In the genomic region with DNA sequence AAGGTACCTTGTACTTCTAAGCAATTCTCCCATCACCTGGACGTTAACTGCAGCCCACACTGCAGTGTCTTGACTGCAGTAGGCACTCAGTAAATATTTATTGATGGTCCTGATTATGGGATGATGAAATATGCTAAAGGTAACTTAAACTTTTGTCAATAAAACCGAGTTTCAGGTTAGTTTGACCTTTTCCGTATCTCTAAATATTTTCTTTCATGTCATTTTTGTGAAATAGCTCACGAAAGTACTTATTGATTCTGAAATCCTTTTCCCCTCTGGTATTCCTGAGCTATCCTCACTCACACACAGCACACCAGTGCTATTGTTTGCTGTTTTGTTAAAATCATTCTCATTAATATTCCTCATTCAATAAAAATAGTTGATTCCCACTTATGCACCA, we compare ENCODE assay signal across 1 cellular context.
A peak's percentile ranks its signal among the peaks of the same experiment; 100 is the strongest.
TF ChIP-seq lines count a peak whose summit lies in the region.

No MANE protein-coding gene starts in this region.

TF ChIP-seq in HepG2, 621 proteins besides CTCF, POLR2A, EP300 and RAD21 (continued from another document and continues in another):
- TF ChIP-seq, protein P1, sequence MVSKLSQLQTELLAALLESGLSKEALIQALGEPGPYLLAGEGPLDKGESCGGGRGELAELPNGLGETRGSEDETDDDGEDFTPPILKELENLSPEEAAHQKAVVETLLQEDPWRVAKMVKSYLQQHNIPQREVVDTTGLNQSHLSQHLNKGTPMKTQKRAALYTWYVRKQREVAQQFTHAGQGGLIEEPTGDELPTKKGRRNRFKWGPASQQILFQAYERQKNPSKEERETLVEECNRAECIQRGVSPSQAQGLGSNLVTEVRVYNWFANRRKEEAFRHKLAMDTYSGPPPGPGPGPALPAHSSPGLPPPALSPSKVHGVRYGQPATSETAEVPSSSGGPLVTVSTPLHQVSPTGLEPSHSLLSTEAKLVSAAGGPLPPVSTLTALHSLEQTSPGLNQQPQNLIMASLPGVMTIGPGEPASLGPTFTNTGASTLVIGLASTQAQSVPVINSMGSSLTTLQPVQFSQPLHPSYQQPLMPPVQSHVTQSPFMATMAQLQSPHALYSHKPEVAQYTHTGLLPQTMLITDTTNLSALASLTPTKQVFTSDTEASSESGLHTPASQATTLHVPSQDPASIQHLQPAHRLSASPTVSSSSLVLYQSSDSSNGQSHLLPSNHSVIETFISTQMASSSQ (IDR thresholded peaks at IDR 0.05; ENCODE audit: low read depth): peak; percentile 74
- TF ChIP-seq, protein P1 (CRISPR knock-in tag; IDR thresholded peaks at IDR 0.05; ENCODE audit: borderline replicate concordance): peak; percentile 82; the same call in 1 of the 2 replicates
- TF ChIP-seq ZNF333 (CRISPR knock-in tag; IDR thresholded peaks at IDR 0.05; ENCODE audit: borderline replicate concordance) (no peak), KDM5B (CRISPR knock-in tag; IDR thresholded peaks at IDR 0.05; ENCODE audit: borderline replicate concordance) (no peak), ZNF558 (CRISPR knock-in tag; IDR thresholded peaks at IDR 0.05; ENCODE audit: borderline replicate concordance) (no peak), SNAPC2 (CRISPR knock-in tag; IDR thresholded peaks at IDR 0.05) (0 out of 2 replicates have a peak, but pooled peaks have one; percentile 20), REPIN1 (CRISPR knock-in tag; IDR thresholded peaks at IDR 0.05; ENCODE audit: borderline replicate concordance, low read depth) (no peak), HNRNPH1 (optimal IDR thresholded peaks at IDR 0.05; ENCODE audit: low read depth, low read length) (no peak), CEBPB (IDR thresholded peaks at IDR 0.05; ENCODE audit: borderline replicate concordance, low read depth, low read length) (peak; percentile 88), CBX1 (IDR thresholded peaks at IDR 0.05; ENCODE audit: low read depth) (no peak), TFDP1 (CRISPR knock-in tag; IDR thresholded peaks at IDR 0.05; ENCODE audit: borderline replicate concordance) (no peak), HIC2 (CRISPR knock-in tag; IDR thresholded peaks at IDR 0.05; ENCODE audit: low read depth) (no peak), FOXA3 (CRISPR knock-in tag; IDR thresholded peaks at IDR 0.05) (peak; percentile 99), SRSF1 (optimal IDR thresholded peaks at IDR 0.05; ENCODE audit: low read depth, low read length) (no peak), ZNF264 (CRISPR knock-in tag; IDR thresholded peaks at IDR 0.05) (no peak), HMGA1 (CRISPR knock-in tag; conservative IDR thresholded peaks at IDR 0.05) (no peak), ZNF263 (CRISPR knock-in tag; IDR thresholded peaks at IDR 0.05) (no peak), CCDC6 (CRISPR knock-in tag; IDR thresholded peaks at IDR 0.05) (0 out of 2 replicates have a peak, but pooled peaks have one; percentile 58), ZNF124 (CRISPR knock-in tag; IDR thresholded peaks at IDR 0.05) (peak; percentile 85; the same call in 1 of the 2 replicates), RBM39 (IDR thresholded peaks at IDR 0.05; ENCODE audit: low read depth, low read length, poor library complexity, severe bottlenecking) (no peak), ZSCAN30 (CRISPR knock-in tag; IDR thresholded peaks at IDR 0.05) (0 out of 2 replicates have a peak, but pooled peaks have one; percentile 38), ELF1 (CRISPR knock-in tag; IDR thresholded peaks at IDR 0.05) (no peak), ZNF720 (CRISPR knock-in tag; IDR thresholded peaks at IDR 0.05) (no peak), ZMYM2 (CRISPR knock-in tag; IDR thresholded peaks at IDR 0.05) (no peak), ZFY (CRISPR knock-in tag; IDR thresholded peaks at IDR 0.05) (no peak), RNF219 (CRISPR knock-in tag; IDR thresholded peaks at IDR 0.05) (no peak; the same call in 1 of the 2 replicates), ZSCAN31 (CRISPR knock-in tag; IDR thresholded peaks at IDR 0.05; ENCODE audit: low read depth) (no peak), ZNF235 (CRISPR knock-in tag; IDR thresholded peaks at IDR 0.05; ENCODE audit: borderline replicate concordance) (no peak), ZNF282 (IDR thresholded peaks at IDR 0.05; ENCODE audit: partially characterized antibody) (no peak), ZNF317 (CRISPR knock-in tag; IDR thresholded peaks at IDR 0.05) (no peak), KDM6A (CRISPR knock-in tag; IDR thresholded peaks at IDR 0.05; ENCODE audit: low read depth) (peak; percentile 80)
- TF ChIP-seq, protein P2, sequence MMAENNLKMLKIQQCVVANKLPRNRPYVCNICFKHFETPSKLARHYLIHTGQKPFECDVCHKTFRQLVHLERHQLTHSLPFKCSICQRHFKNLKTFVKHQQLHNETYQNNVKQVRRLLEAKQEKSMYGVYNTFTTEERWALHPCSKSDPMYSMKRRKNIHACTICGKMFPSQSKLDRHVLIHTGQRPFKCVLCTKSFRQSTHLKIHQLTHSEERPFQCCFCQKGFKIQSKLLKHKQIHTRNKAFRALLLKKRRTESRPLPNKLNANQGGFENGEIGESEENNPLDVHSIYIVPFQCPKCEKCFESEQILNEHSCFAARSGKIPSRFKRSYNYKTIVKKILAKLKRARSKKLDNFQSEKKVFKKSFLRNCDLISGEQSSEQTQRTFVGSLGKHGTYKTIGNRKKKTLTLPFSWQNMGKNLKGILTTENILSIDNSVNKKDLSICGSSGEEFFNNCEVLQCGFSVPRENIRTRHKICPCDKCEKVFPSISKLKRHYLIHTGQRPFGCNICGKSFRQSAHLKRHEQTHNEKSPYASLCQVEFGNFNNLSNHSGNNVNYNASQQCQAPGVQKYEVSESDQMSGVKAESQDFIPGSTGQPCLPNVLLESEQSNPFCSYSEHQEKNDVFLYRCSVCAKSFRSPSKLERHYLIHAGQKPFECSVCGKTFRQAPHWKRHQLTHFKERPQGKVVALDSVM (CRISPR knock-in tag; IDR thresholded peaks at IDR 0.05): no peak
- TF ChIP-seq, protein P3, sequence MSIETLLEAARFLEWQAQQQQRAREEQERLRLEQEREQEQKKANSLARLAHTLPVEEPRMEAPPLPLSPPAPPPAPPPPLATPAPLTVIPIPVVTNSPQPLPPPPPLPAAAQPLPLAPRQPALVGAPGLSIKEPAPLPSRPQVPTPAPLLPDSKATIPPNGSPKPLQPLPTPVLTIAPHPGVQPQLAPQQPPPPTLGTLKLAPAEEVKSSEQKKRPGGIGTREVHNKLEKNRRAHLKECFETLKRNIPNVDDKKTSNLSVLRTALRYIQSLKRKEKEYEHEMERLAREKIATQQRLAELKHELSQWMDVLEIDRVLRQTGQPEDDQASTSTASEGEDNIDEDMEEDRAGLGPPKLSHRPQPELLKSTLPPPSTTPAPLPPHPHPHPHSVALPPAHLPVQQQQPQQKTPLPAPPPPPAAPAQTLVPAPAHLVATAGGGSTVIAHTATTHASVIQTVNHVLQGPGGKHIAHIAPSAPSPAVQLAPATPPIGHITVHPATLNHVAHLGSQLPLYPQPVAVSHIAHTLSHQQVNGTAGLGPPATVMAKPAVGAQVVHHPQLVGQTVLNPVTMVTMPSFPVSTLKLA (IDR thresholded peaks at IDR 0.05): no peak
- TF ChIP-seq, protein P4, sequence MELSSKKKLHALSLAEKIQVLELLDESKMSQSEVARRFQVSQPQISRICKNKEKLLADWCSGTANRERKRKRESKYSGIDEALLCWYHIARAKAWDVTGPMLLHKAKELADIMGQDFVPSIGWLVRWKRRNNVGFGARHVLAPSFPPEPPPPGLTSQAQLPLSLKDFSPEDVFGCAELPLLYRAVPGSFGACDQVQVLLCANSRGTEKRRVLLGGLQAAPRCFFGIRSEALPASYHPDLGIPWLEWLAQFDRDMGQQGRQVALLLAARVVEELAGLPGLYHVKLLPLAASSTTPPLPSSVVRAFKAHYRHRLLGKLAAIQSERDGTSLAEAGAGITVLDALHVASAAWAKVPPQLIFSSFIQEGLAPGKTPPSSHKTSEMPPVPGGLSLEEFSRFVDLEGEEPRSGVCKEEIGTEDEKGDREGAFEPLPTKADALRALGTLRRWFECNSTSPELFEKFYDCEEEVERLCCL (CRISPR knock-in tag; IDR thresholded peaks at IDR 0.05; ENCODE audit: borderline replicate concordance): no peak
- TF ChIP-seq, protein P5, sequence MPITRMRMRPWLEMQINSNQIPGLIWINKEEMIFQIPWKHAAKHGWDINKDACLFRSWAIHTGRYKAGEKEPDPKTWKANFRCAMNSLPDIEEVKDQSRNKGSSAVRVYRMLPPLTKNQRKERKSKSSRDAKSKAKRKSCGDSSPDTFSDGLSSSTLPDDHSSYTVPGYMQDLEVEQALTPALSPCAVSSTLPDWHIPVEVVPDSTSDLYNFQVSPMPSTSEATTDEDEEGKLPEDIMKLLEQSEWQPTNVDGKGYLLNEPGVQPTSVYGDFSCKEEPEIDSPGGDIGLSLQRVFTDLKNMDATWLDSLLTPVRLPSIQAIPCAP (CRISPR knock-in tag; IDR thresholded peaks at IDR 0.05; ENCODE audit: low read depth): no peak
- TF ChIP-seq, protein P6, sequence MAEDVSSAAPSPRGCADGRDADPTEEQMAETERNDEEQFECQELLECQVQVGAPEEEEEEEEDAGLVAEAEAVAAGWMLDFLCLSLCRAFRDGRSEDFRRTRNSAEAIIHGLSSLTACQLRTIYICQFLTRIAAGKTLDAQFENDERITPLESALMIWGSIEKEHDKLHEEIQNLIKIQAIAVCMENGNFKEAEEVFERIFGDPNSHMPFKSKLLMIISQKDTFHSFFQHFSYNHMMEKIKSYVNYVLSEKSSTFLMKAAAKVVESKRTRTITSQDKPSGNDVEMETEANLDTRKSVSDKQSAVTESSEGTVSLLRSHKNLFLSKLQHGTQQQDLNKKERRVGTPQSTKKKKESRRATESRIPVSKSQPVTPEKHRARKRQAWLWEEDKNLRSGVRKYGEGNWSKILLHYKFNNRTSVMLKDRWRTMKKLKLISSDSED (CRISPR knock-in tag; IDR thresholded peaks at IDR 0.05): no peak
- TF ChIP-seq, protein P7, sequence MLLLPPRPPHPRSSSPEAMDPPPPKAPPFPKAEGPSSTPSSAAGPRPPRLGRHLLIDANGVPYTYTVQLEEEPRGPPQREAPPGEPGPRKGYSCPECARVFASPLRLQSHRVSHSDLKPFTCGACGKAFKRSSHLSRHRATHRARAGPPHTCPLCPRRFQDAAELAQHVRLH (CRISPR knock-in tag; IDR thresholded peaks at IDR 0.05; ENCODE audit: borderline replicate concordance, low read depth): peak; percentile 71; the same call in 1 of the 2 replicates
